8 cellular contexts compared by ENCODE assay signal in genomic region chr19:9785367-9786331, GRCh38. TPM values are rescaled to one million over a fixed set of nuclear protein-coding genes. Genes with fewer than 3 reads are reported as not detected.
DNase-seq lines count a peak whose midpoint lies in the region; ATAC-seq and TF ChIP-seq lines count a peak whose summit lies in the region.

No MANE protein-coding gene starts in this region.

- no peaks in the 10 kb centered on the region for H3K9me3 Mint-ChIP-seq in nephron

- H3K4me3 ChIP-seq in Karpas-422 (ENCODE audit: low read length) (peak overlapping the region; percentile 73), fibroblast of the aortic adventitia (ENCODE audit: low read depth, low read length) (peak overlapping the region; percentile 85)

- peaks cover 40% of the 10 kb centered on the region for H3K4me1 Mint-ChIP-seq in nephron

- H3K79me2 ChIP-seq in Karpas-422 (ENCODE audit: low read length) = peaks cover 5% of the 10 kb centered on the region; the same call in 1 of the 2 replicates

- H3K4me1 ChIP-seq in Karpas-422 (ENCODE audit: low read length) = peaks cover 21% of the 10 kb centered on the region

- H3K27me3 Mint-ChIP-seq in nephron (ENCODE audit: low read depth) = no peaks in the 10 kb centered on the region

- peak overlapping the region; percentile 91 to 95 (median 93) for H3K4me3 Mint-ChIP-seq in nephron

- peak; percentile 64 for ATAC-seq in GM21717 (IDR thresholded peaks at IDR 0.05; ENCODE audit: unreplicated experiment)
- peak; percentile 82 for ATAC-seq in stimulated activated naive CD8-positive, alpha-beta T cell treated with anti-CD3 and anti-CD28 coated beads, Interleukin-15, Interleukin-2, amounts not matched to agents 100 U/mL and 50 U/mL, for 24 hours

- H3K27me3 ChIP-seq in Karpas-422 (ENCODE audit: low read length) = no peaks in the 10 kb centered on the region

- no peaks in the 10 kb centered on the region for H3K36me3 ChIP-seq in Karpas-422 (ENCODE audit: insufficient read depth, low read length)

- peak overlapping the region; percentile 99 to 100 (median 99) for H3K27ac Mint-ChIP-seq in nephron

- H3K9me2 ChIP-seq in Karpas-422 (replicated peaks; ENCODE audit: insufficient read depth, low read length) = no peaks in the 10 kb centered on the region

- peak overlapping the region; percentile 86 for H3K27ac ChIP-seq in Karpas-422 (ENCODE audit: low read length)

- H3K9ac ChIP-seq in Karpas-422 (ENCODE audit: low read length) = peak overlapping the region; percentile 72

- H2AFZ ChIP-seq in Karpas-422 (ENCODE audit: low read length) = peak overlapping the region; percentile 77; the same call in 1 of the 2 replicates

- H3K9me3 ChIP-seq in Karpas-422 (ENCODE audit: low read length) = no peaks in the 10 kb centered on the region

- DNase-seq in DMS114 treated with DMSO at 0.1 percent for 48 hours (lab: John Stamatoyannopoulos, UW; ENCODE audit: unreplicated experiment) (peak; percentile 82), Karpas-422 (peak; percentile 98), RPMI8226 (peak; percentile 90), fibroblast of the aortic adventitia (ENCODE audit: low read depth) (peak; percentile 93)
- peak; percentile 97 for DNase-seq in activated effector memory CD4-positive, alpha-beta T cell treated with anti-CD3 and anti-CD28 coated beads, Interleukin-2, amount 50 U/mL, for 16 hours
- DNase-seq in stimulated activated naive CD8-positive, alpha-beta T cell treated with anti-CD3 and anti-CD28 coated beads, Interleukin-15, Interleukin-2, amounts not matched to agents 100 U/mL and 50 U/mL, for 24 hours = peak; percentile 99

- TF ChIP-seq CTCF in fibroblast of the aortic adventitia (IDR thresholded peaks at IDR 0.05; ENCODE audit: insufficient read depth, low read length) = no peak
- no peak for TF ChIP-seq CTCF in nephron (IDR thresholded peaks at IDR 0.05; ENCODE audit: unreplicated experiment in 3 of 3)

- H4K20me1 ChIP-seq in Karpas-422 (ENCODE audit: insufficient read depth, low read depth, low read length) = no peaks in the 10 kb centered on the region

- peaks cover 18% of the 10 kb centered on the region for H3K36me3 Mint-ChIP-seq in nephron (ENCODE audit: low read depth)

- H3K4me2 ChIP-seq in Karpas-422 (ENCODE audit: low read depth, low read length, poor library complexity, severe bottlenecking) = peak overlapping the region; percentile 75

RNA-seq across cellular contexts. Expression of gene ZNF846, which starts 17.1 kb away (rescaled TPM):
- 7.3 and 10.4 TPM in 2 replicates for total RNA-seq in Karpas-422 (2014; rRNA removed; shearing (Covaris generic); ENCODE audit: low replicate concordance)
- 14.6 and 46.0 TPM in 2 replicates for total RNA-seq in fibroblast of the aortic adventitia (ENCODE audit: low replicate concordance)

RNA-seq across cellular contexts. Expression of gene FBXL12, which starts 33.2 kb away (rescaled TPM):
- 31.5 and 40.7 TPM in 2 replicates for total RNA-seq in Karpas-422 (2014; rRNA removed; shearing (Covaris generic); ENCODE audit: low replicate concordance)
- 14.4 and 27.8 TPM in 2 replicates for total RNA-seq in fibroblast of the aortic adventitia (ENCODE audit: low replicate concordance)

RNA-seq across cellular contexts. Expression of gene UBL5, which starts 42.1 kb away (rescaled TPM):
- 303 and 490 TPM in 2 replicates for total RNA-seq in Karpas-422 (2014; rRNA removed; shearing (Covaris generic); ENCODE audit: low replicate concordance)
- 83.8 and 272 TPM in 2 replicates for total RNA-seq in fibroblast of the aortic adventitia (ENCODE audit: low replicate concordance)

RNA-seq across cellular contexts. Expression of gene PIN1, which starts 49.5 kb away (rescaled TPM):
- total RNA-seq in Karpas-422 (2014; rRNA removed; shearing (Covaris generic); ENCODE audit: low replicate concordance) = 56.9 and 119 TPM in 2 replicates
- 18.6 and 59.7 TPM in 2 replicates for total RNA-seq in fibroblast of the aortic adventitia (ENCODE audit: low replicate concordance)

Comparison
In these comparisons a context has a peak if more than half of its experiments do, and no peak if none do; other contexts are left out.
1. Peak in every context shown above with its lines: DNase-seq, ATAC-seq, H3K4me3 ChIP-seq and H3K27ac ChIP-seq.